10 cellular contexts compared by ENCODE assay signal in genomic region chr12:106309671-106310313, GRCh38. TPM values are rescaled to one million over a fixed set of nuclear protein-coding genes. Genes with fewer than 3 reads are reported as not detected.
DNase-seq lines count a peak whose midpoint lies in the region; ATAC-seq, FAIRE-seq and TF ChIP-seq lines count a peak whose summit lies in the region.
"Had no signal": no experiment of that assay in that cellular context is flagged by ENCODE, and none has a peak within 500 bp of the region (broad histone marks: within the 10 kb centered on the region; RNA-seq: fewer than 3 reads in every experiment).

No MANE protein-coding gene starts in this region.

- no peak overlapping the region for H3K27ac ChIP-seq in CD8-positive, alpha-beta memory T cell (ENCODE audit: low read depth, low read length)
- H3K27ac ChIP-seq in osteoblast (ENCODE audit: low read depth, low read length) (peak overlapping the region; percentile 41), aorta (ENCODE audit: low read depth in 1 of 2, low read length in 2 of 2) (no peak overlapping the region)

- no peak overlapping the region for H3K4me3 Mint-ChIP-seq in CD8-positive, alpha-beta memory T cell

- intact Hi-C loops in aorta (cut with DNase I), result no loop called here

- FAIRE-seq in RCC 7860 (lab: Jason Lieb, UNC), result peak; percentile 87

- no peaks in the 10 kb centered on the region for H3K9me3 ChIP-seq in CD8-positive, alpha-beta memory T cell (ENCODE audit: low read length)
- no peaks in the 10 kb centered on the region for H3K9me3 ChIP-seq in osteoblast (ENCODE audit: low read depth, low read length)
- H3K9me3 ChIP-seq in aorta (ENCODE audit: control insufficient read depth, low read length), result no peaks in the 10 kb centered on the region

- H3K27me3 Mint-ChIP-seq in CD8-positive, alpha-beta memory T cell, result no peaks in the 10 kb centered on the region

- POLR2A ChIA-PET in CD8-positive, alpha-beta memory T cell (lab: Charles Lee), result no interaction called here

- H3K79me2 ChIP-seq in osteoblast (ENCODE audit: insufficient read depth, low read length), result no peaks in the 10 kb centered on the region

- H3K27ac Mint-ChIP-seq in CD8-positive, alpha-beta memory T cell, result peak overlapping the region in 7 of 8 donors; percentile 4 to 88 (median 64)
- H3K27ac Mint-ChIP-seq: progenitor cell of endocrine pancreas had no signal

- H3K27me3 ChIP-seq in CD8-positive, alpha-beta memory T cell (ENCODE audit: insufficient read depth, low read length, poor library complexity, severe bottlenecking), result no peaks in the 10 kb centered on the region
- H3K27me3 ChIP-seq in osteoblast (ENCODE audit: insufficient read depth, low read length) (no peaks in the 10 kb centered on the region), aorta (ENCODE audit: control insufficient read depth in 1 of 2, insufficient read depth in 2 of 2, low read length in 1 of 2) (no peaks in the 10 kb centered on the region)

- peak overlapping the region; percentile 43 for H3K4me2 ChIP-seq in osteoblast (ENCODE audit: insufficient read depth, low read length)

- peaks cover 5 to 66% (median 12%) of the 10 kb centered on the region in 3 donors for H3K36me3 Mint-ChIP-seq in CD8-positive, alpha-beta memory T cell

- no peak for TF ChIP-seq CTCF in fibroblast of villous mesenchyme (IDR thresholded peaks at IDR 0.05; ENCODE audit: insufficient read depth, low read depth, low read length)
- TF ChIP-seq CTCF in osteoblast (IDR thresholded peaks at IDR 0.05; ENCODE audit: extremely low read depth, low read depth, low read length), result no peak

- no peak for DNase-seq in CD8-positive, alpha-beta memory T cell
- DNase-seq in RCC 7860 (ENCODE audit: low spot score) (peak; percentile 68), fibroblast of villous mesenchyme (ENCODE audit: low read depth) (peak; percentile 59), osteoblast (ENCODE audit: insufficient read length, low spot score, missing footprints) (peak; percentile 86), KG1 (lab: John Stamatoyannopoulos, UW) (no peak), NCI-H1092 (lab: John Stamatoyannopoulos, UW) (no peak), aorta (no peak)
- DNase-seq: amygdala had no signal

- WGBS in aorta, 2 donors, result 76 to 80% methylated on average over 5 of the region's 5 CpGs

- peaks cover 16% of the 10 kb centered on the region for H3K36me3 ChIP-seq in CD8-positive, alpha-beta memory T cell (ENCODE audit: insufficient read depth, low read length)
- H3K36me3 ChIP-seq in osteoblast (ENCODE audit: insufficient read depth, low read length), result no peaks in the 10 kb centered on the region
- H3K36me3 ChIP-seq in aorta (ENCODE audit: control insufficient read depth in 1 of 2, insufficient read depth in 2 of 2, low read length in 1 of 2), result no peaks in the 10 kb centered on the region

- ATAC-seq in HG03135 (IDR thresholded peaks at IDR 0.05; ENCODE audit: unreplicated experiment) (no peak), aorta (ENCODE audit: low FRiP score) (no peak)

- peaks cover 37% of the 10 kb centered on the region for H3K4me1 ChIP-seq in CD8-positive, alpha-beta memory T cell (ENCODE audit: insufficient read depth, low read length)
- H3K4me1 ChIP-seq in osteoblast (ENCODE audit: insufficient read depth, low read length) (peaks cover 12% of the 10 kb centered on the region), aorta (ENCODE audit: control insufficient read depth in 1 of 2, insufficient read depth in 2 of 2, low read length in 2 of 2) (no peaks in the 10 kb centered on the region)

- CTCF ChIA-PET in CD8-positive, alpha-beta memory T cell (lab: Charles Lee), result interaction anchor here (1.0 kb wide), 1 partner anchor 82 kb away, joined by 3 read pairs; no protein-coding TSS in a partner anchor

- H3K4me3 ChIP-seq in CD8-positive, alpha-beta memory T cell (ENCODE audit: low read length), result no peak overlapping the region
- H3K4me3 ChIP-seq in fibroblast of villous mesenchyme (ENCODE audit: low read depth, low read length) (no peak overlapping the region), osteoblast (ENCODE audit: insufficient read depth, low read length) (no peak overlapping the region), aorta (ENCODE audit: low read length in 2 of 2) (no peak overlapping the region)

- peaks cover 51 to 69% (median 66%) of the 10 kb centered on the region in 3 donors for H3K4me1 Mint-ChIP-seq in CD8-positive, alpha-beta memory T cell

- peak overlapping the region; percentile 61 for H2AFZ ChIP-seq in osteoblast (ENCODE audit: low read length)

- no peaks in the 10 kb centered on the region for H4K20me1 ChIP-seq in osteoblast (ENCODE audit: insufficient read depth, low read length)

- no peaks in the 10 kb centered on the region for H3K9me3 Mint-ChIP-seq in CD8-positive, alpha-beta memory T cell

RNA-seq across cellular contexts. Expression of gene TCP11L2, which starts 7.3 kb away (rescaled TPM):
- total RNA-seq in CD8-positive, alpha-beta memory T cell, result 10 to 100 TPM; 11.8 to 13.0 TPM
- polyA plus RNA-seq in CD8-positive, alpha-beta memory T cell, result 19.3 TPM
- total RNA-seq in fibroblast of villous mesenchyme (25.0 and 30.0 TPM in 2 replicates), osteoblast (104 and 109 TPM in 2 replicates), aorta (10 to 100 TPM; 24.8 to 50.9 TPM)
- 1 to 10 TPM; 5.5 to 9.2 TPM for polyA plus RNA-seq in aorta

RNA-seq across cellular contexts. Expression of gene POLR3B, which starts 47.8 kb away (rescaled TPM):
- total RNA-seq in CD8-positive, alpha-beta memory T cell, result 10 to 100 TPM; 13.4 to 14.6 TPM
- 5.3 TPM for polyA plus RNA-seq in CD8-positive, alpha-beta memory T cell
- total RNA-seq in fibroblast of villous mesenchyme (15.1 and 16.8 TPM in 2 replicates), osteoblast (11.9 and 13.8 TPM in 2 replicates), aorta (1 to 10 TPM; 5.5 to 8.0 TPM)
- polyA plus RNA-seq in aorta, result 1 to 10 TPM; 2.0 to 2.4 TPM

Comparison
In these comparisons a context has a peak if more than half of its experiments do, and no peak if none do; other contexts are left out.
1. DNase-seq: peak in RCC 7860 (single experiment), fibroblast of villous mesenchyme (single experiment) and osteoblast (single experiment); none in CD8-positive, alpha-beta memory T cell (0 of 5), KG1 (single experiment), NCI-H1092 (single experiment) and aorta (0 of 2).